ENCODE assay signal across 23 cellular contexts in genomic region chr16:50427107-50427506, GRCh38. TPM values are rescaled to one million over a fixed set of nuclear protein-coding genes. Genes with fewer than 3 reads are reported as not detected.
DNase-seq lines count a peak whose midpoint lies in the region; ATAC-seq, FAIRE-seq and TF ChIP-seq lines count a peak whose summit lies in the region.
"Had no signal": no experiment of that assay in that cellular context is flagged by ENCODE, and none has a peak within 500 bp of the region (broad histone marks: within the 10 kb centered on the region; RNA-seq: fewer than 3 reads in every experiment).

No MANE protein-coding gene starts in this region.

- peak; percentile 97 for FAIRE-seq in A549 (lab: Jason Lieb, UNC)
- peak; percentile 71 for FAIRE-seq in K562 (lab: Jason Lieb, UNC)
- FAIRE-seq: A204.1, D721Med, GM12891 had no signal

- no peaks in the 10 kb centered on the region for H3K9me1 ChIP-seq in K562 (ENCODE audit: control insufficient read depth, insufficient read depth, low read length)

- H3K4me1 ChIP-seq in A549 (no peaks in the 10 kb centered on the region), HEK293 (ENCODE audit: control insufficient read depth, insufficient read depth, low read length) (no peaks in the 10 kb centered on the region), K562 (replicated peaks in 1 of 2; ENCODE audit: control insufficient read depth in 2 of 2, insufficient read depth in 2 of 2, low read length in 2 of 2) (no peaks in the 10 kb centered on the region; a peak in 2 of 5 replicates), lung (ENCODE audit: control insufficient read depth in 2 of 2, insufficient read depth in 2 of 2, low read length in 2 of 2) (no peaks in the 10 kb centered on the region)
- H3K4me1 ChIP-seq: BLaER1 treated with 17β-estradiol and CSF1 and Interleukin-3, amounts not matched to agents 10 nM and 100 nM had no signal

- BruUV-seq in K562 (replicated peaks; lab: Mats Ljungman, UMichigan): no TSS peak

- in situ Hi-C loops in K562 (cut with MboI): no loop called here

- TF ChIP-seq CTCF in A549 (IDR thresholded peaks at IDR 0.05): no peak
- TF ChIP-seq CTCF in HEK293 (tag by site-specific recombination; IDR thresholded peaks at IDR 0.05): no peak
- TF ChIP-seq CTCF in K562 (IDR thresholded peaks at IDR 0.05 in 2 of 3, conservative IDR thresholded peaks at IDR 0.05 in 1 of 3; ENCODE audit: insufficient read depth in 2 of 3, low read depth in 1 of 3, low read length in 3 of 3): no peak
- no peak for TF ChIP-seq CTCF in lung (IDR thresholded peaks at IDR 0.05; ENCODE audit: control extremely low read depth, extremely low read depth)
- no peak for TF ChIP-seq CTCF in GM10266 (IDR thresholded peaks at IDR 0.05; ENCODE audit: control insufficient read depth, insufficient read depth, low read depth, missing control alignments)

- no peak overlapping the region for H3K27ac ChIP-seq in A549
- H3K27ac ChIP-seq in HEK293 (ENCODE audit: extremely low read depth, low read depth, low read length): no peak overlapping the region
- no peak overlapping the region for H3K27ac ChIP-seq in K562 (ENCODE audit: extremely low read depth, low read depth, low read length)
- H3K27ac ChIP-seq in lung (ENCODE audit: low read depth in 1 of 2, low read length in 1 of 2): no peak overlapping the region
- H3K27ac ChIP-seq: BLaER1 treated with 17β-estradiol and CSF1 and Interleukin-3, amounts not matched to agents 10 nM and 100 nM; C4-2B had no signal

- DNase-seq in A549 (ENCODE audit: low read depth in 1 of 2, low spot score in 1 of 2): no peak
- no peak for DNase-seq in K562 (ENCODE audit: extremely low read depth in 1 of 4, low spot score in 3 of 4)
- peak; percentile 7 for DNase-seq in lung (ENCODE audit: low spot score)
- no peak for DNase-seq in GM10266 (ENCODE audit: extremely low spot score)
- DNase-seq in NCI-H1930 (lab: John Stamatoyannopoulos, UW): no peak
- no peak for DNase-seq in NK-92 treated with Interleukin-12 subunit alpha and Interleukin-12 subunit beta, amount 100 ng/mL, for 24 hours (lab: John Stamatoyannopoulos, UW)
- DNase-seq: 8988T; AML-193; Caco-2; Calu3; CD4-positive, alpha-beta T cell; CD8-positive, alpha-beta T cell; DMS53; DMS79; DND-41; EL; GDM1 had no signal

- no peak overlapping the region for H2AFZ ChIP-seq in K562 (ENCODE audit: low read depth, low read length)

- no peak for ATAC-seq in A549
- no peak for ATAC-seq in K562
- no peak for ATAC-seq in lung (ENCODE audit: insufficient read depth, low FRiP score)
- ATAC-seq: CD8-positive, alpha-beta T cell had no signal

- H3K4me2 ChIP-seq in A549: no peak overlapping the region
- no peak overlapping the region for H3K4me2 ChIP-seq in K562 (ENCODE audit: insufficient read depth, low read length)
- H3K4me2 ChIP-seq: BLaER1 treated with 17β-estradiol and CSF1 and Interleukin-3, amounts not matched to agents 10 nM and 100 nM had no signal

- 50% methylated on average over 6 of the region's 6 CpGs for WGBS in A549 (ENCODE audit: missing lambda C conversion rate)
- 0% methylated on average over 6 of the region's 6 CpGs for WGBS in K562 (ENCODE audit: insufficient coverage, low coverage, missing lambda C conversion rate)
- WGBS in lung, 2 donors: 90 to 94% methylated on average over 6 of the region's 6 CpGs

- POLR2A ChIA-PET in A549 (lab: Yijun Ruan, JAX): no interaction called here
- POLR2A ChIA-PET in HEK293 (lab: Yijun Ruan, JAX): no interaction called here
- POLR2A ChIA-PET in K562 (lab: Yijun Ruan, JAX): no interaction called here

- TF ChIP-seq EP300 in A549 (IDR thresholded peaks at IDR 0.05): no peak
- no peak for TF ChIP-seq EP300 in K562 (IDR thresholded peaks at IDR 0.05; ENCODE audit: low read length)

- TF ChIP-seq POLR2A in A549 (IDR thresholded peaks at IDR 0.05; ENCODE audit: low read length): no peak
- no peak for TF ChIP-seq POLR2A in K562 (conservative IDR thresholded peaks at IDR 0.05)

- H3K36me3 ChIP-seq in HEK293 (ENCODE audit: control insufficient read depth in 2 of 2, insufficient read depth in 1 of 2, low read length in 2 of 2) (no peaks in the 10 kb centered on the region), K562 (ENCODE audit: control insufficient read depth, insufficient read depth, low read length) (no peaks in the 10 kb centered on the region), lung (ENCODE audit: control insufficient read depth in 2 of 2, insufficient read depth in 2 of 2, low read length in 2 of 2) (no peaks in the 10 kb centered on the region)
- H3K36me3 ChIP-seq: BLaER1 treated with 17β-estradiol and CSF1 and Interleukin-3, amounts not matched to agents 10 nM and 100 nM had no signal

- H4K20me1 ChIP-seq in K562 (replicated peaks; ENCODE audit: control insufficient read depth, insufficient read depth, low read length): no peaks in the 10 kb centered on the region; the same call in 1 of the 2 replicates
- H4K20me1 ChIP-seq: BLaER1 treated with 17β-estradiol and CSF1 and Interleukin-3, amounts not matched to agents 10 nM and 100 nM had no signal

- H3K9ac ChIP-seq in K562 (ENCODE audit: insufficient read depth in 1 of 2, low read depth in 2 of 2, low read length in 2 of 2): no peak overlapping the region
- H3K9ac ChIP-seq: BLaER1 treated with 17β-estradiol and CSF1 and Interleukin-3, amounts not matched to agents 10 nM and 100 nM had no signal

- peaks cover 16 to 35% of the 10 kb centered on the region in 2 experiments; a peak in 4 of 5 replicates for H3K27me3 ChIP-seq in K562 (ENCODE audit: control insufficient read depth in 2 of 2, insufficient read depth in 2 of 2, low read length in 2 of 2)
- H3K27me3 ChIP-seq in lung (ENCODE audit: control insufficient read depth, insufficient read depth): no peaks in the 10 kb centered on the region
- H3K27me3 ChIP-seq: BLaER1 treated with 17β-estradiol and CSF1 and Interleukin-3, amounts not matched to agents 10 nM and 100 nM had no signal

- CTCF ChIA-PET in A549 (lab: Yijun Ruan, JAX) (no interaction called here), HEK293 (lab: Yijun Ruan, JAX) (no interaction called here), K562 (lab: Yijun Ruan, JAX; ENCODE audit: low intra/inter-chr PET ratio) (no interaction called here)

- intact Hi-C loops in K562 (cut with micrococcal nuclease): no loop called here

- no peaks in the 10 kb centered on the region for H3K79me2 ChIP-seq in K562 (ENCODE audit: control insufficient read depth, insufficient read depth, low read length)

- TF ChIP-seq RAD21 in A549 (conservative IDR thresholded peaks at IDR 0.05 in 1 of 2, IDR thresholded peaks at IDR 0.05 in 1 of 2) (no peak), K562 (CRISPR knock-in tag; conservative IDR thresholded peaks at IDR 0.05 in 1 of 2, IDR thresholded peaks at IDR 0.05 in 1 of 2) (no peak)

- no peak overlapping the region for H3K4me3 ChIP-seq in A549
- no peak overlapping the region for H3K4me3 ChIP-seq in HEK293 (ENCODE audit: low read depth, low read length)
- H3K4me3 ChIP-seq in K562: no peak overlapping the region
- H3K4me3 ChIP-seq in lung: no peak overlapping the region
- H3K4me3 ChIP-seq: BLaER1 treated with 17β-estradiol and CSF1 and Interleukin-3, amounts not matched to agents 10 nM and 100 nM had no signal

- H3K9me3 ChIP-seq in A549 (no peaks in the 10 kb centered on the region), HEK293 (ENCODE audit: control insufficient read depth, insufficient read depth, low read depth, low read length) (no peaks in the 10 kb centered on the region), K562 (replicated peaks; ENCODE audit: control insufficient read depth, insufficient read depth, low read depth, low read length) (no peaks in the 10 kb centered on the region), lung (ENCODE audit: control insufficient read depth in 2 of 2, insufficient read depth in 1 of 2, low read length in 1 of 2) (peaks cover 0 to 12% of the 10 kb centered on the region in 2 donors)
- H3K9me3 ChIP-seq: BLaER1 treated with 17β-estradiol and CSF1 and Interleukin-3, amounts not matched to agents 10 nM and 100 nM; Caco-2 had no signal

TF ChIP-seq in A549, 52 proteins besides CTCF, POLR2A, EP300 and RAD21 (continues in another document):
- TF ChIP-seq RCOR1 (IDR thresholded peaks at IDR 0.05; ENCODE audit: low read depth, low read length): no peak
- TF ChIP-seq HOXB13 (CRISPR knock-in tag; IDR thresholded peaks at IDR 0.05; ENCODE audit: low read depth): no peak
- no peak for TF ChIP-seq CEBPB (IDR thresholded peaks at IDR 0.05)

TF ChIP-seq in HEK293, 187 proteins besides CTCF, POLR2A, EP300 and RAD21 (continues in another document):
- TF ChIP-seq ZNF169 (tag by site-specific recombination; IDR thresholded peaks at IDR 0.05) (no peak), ZNF184 (tag by site-specific recombination; IDR thresholded peaks at IDR 0.05) (no peak), REPIN1 (tag by site-specific recombination; IDR thresholded peaks at IDR 0.05; ENCODE audit: low read depth) (no peak)

TF ChIP-seq in K562, 482 proteins besides CTCF, POLR2A, EP300 and RAD21:
- TF ChIP-seq TEAD2 (tag; IDR thresholded peaks at IDR 0.05) (no peak), ZNF134 (CRISPR knock-in tag; conservative IDR thresholded peaks at IDR 0.05) (peak; percentile 75)
TF ChIP-seq in K562: peak in this region for 1.

RNA-seq across cellular contexts. Expression of gene BRD7, which starts 58.3 kb away (rescaled TPM):
- 94.5 and 102 TPM in 2 replicates for polyA plus RNA-seq in A549 (2011; rRNA removed)
- 26.2 and 30.8 TPM in 2 replicates for polyA plus RNA-seq in A549 (2012; cell fraction: cytosol; rRNA removed)
- polyA plus RNA-seq in A549 (2012; cell fraction: nucleus; rRNA removed): 28.5 and 30.8 TPM in 2 replicates
- polyA plus RNA-seq in A549 (2017; fragmentation: RNase III; extraction: RNeasy Plus Mini Kit Qiagen cat#74134 plus additional on column Dnase treatment): 59.9 to 60.4 TPM (median 60.2 TPM) in 3 replicates
- 42.0 and 42.7 TPM in 2 replicates for polyA minus RNA-seq in A549 (2011; rRNA and poly(A)+ RNA removed)
- 29.1 and 47.8 TPM in 2 replicates for total RNA-seq in K562 (2011; cell fraction: chromatin; rRNA removed; ENCODE audit: low replicate concordance)
- total RNA-seq in K562 (2011; cell fraction: nucleolus; rRNA removed): 16.5 and 17.9 TPM in 2 replicates
- total RNA-seq in K562 (2011; cell fraction: nucleoplasm; rRNA removed): 26.1 and 42.0 TPM in 2 replicates
- 68.7 and 80.5 TPM in 2 replicates for total RNA-seq in K562 (2014; rRNA removed)
- 101 TPM in 2 replicates for total RNA-seq in K562 (2014; rRNA removed; fragmentation: Illumina TruSeq; extraction: Trizol)
- 82.3 and 90.0 TPM in 2 replicates for total RNA-seq in K562 (2015; rRNA removed; fragmentation: Illumina TruSeq; extraction: Trizol)
- 67.3 and 68.5 TPM in 2 replicates for total RNA-seq in K562 (2021)
- 77.9 and 95.9 TPM in 2 replicates for polyA plus RNA-seq in K562 (2011; rRNA removed)
- 13.9 and 27.6 TPM in 2 replicates for polyA plus RNA-seq in K562 (2011; cell fraction: cytosol; rRNA removed)
- 53.1 and 64.2 TPM in 2 replicates for polyA plus RNA-seq in K562 (2011; cell fraction: nucleus; rRNA removed)
- polyA plus RNA-seq in K562 (2012): 53.8 and 86.1 TPM in 2 replicates
- 92.4 and 94.7 TPM in 2 replicates for polyA plus RNA-seq in K562 (2014; fragmentation: Illumina TruSeq; extraction: Trizol)
- polyA plus RNA-seq in K562 (2014; fragmentation: Nextera tagmentation; extraction: Ambion mirVana): 10 to 100 TPM; 20.6 to 26.3 TPM
- polyA plus RNA-seq in K562 (2014; rRNA removed): 54.7 and 59.7 TPM in 2 replicates
- polyA minus RNA-seq in K562 (2011; rRNA and poly(A)+ RNA removed): 83.8 and 86.3 TPM in 2 replicates
- 21.9 and 36.5 TPM in 2 replicates for polyA minus RNA-seq in K562 (2011; cell fraction: cytosol; rRNA and poly(A)+ RNA removed)
- 23.4 and 33.0 TPM in 2 replicates for polyA minus RNA-seq in K562 (2011; cell fraction: nucleus; rRNA and poly(A)+ RNA removed)
- 10 to 100 TPM; 52.8 to 54.1 TPM for total RNA-seq in lung
- polyA plus RNA-seq in lung: 10 to 100 TPM; 33.9 to 54.6 TPM
